Comparison of ENCODE assay signal across 12 cellular contexts in genomic region chr5:173923236-173924104, GRCh38. TPM values are rescaled to one million over a fixed set of nuclear protein-coding genes. Genes with fewer than 3 reads are reported as not detected.
DNase-seq lines count a peak whose midpoint lies in the region; ATAC-seq and TF ChIP-seq lines count a peak whose summit lies in the region.
"Had no signal": no experiment of that assay in that cellular context is flagged by ENCODE, and none has a peak within 500 bp of the region (broad histone marks: within the 10 kb centered on the region; RNA-seq: fewer than 3 reads in every experiment).

No MANE protein-coding gene starts in this region.

- H3K4me3 ChIP-seq in SK-N-SH (ENCODE audit: low read depth in 2 of 2, low read length in 1 of 2) (no peak overlapping the region), fibroblast of the aortic adventitia (ENCODE audit: low read depth, low read length) (no peak overlapping the region), neutrophil (ENCODE audit: low read depth in 1 of 2, low read length in 1 of 2) (no peak overlapping the region), lower leg skin (ENCODE audit: low read depth, poor library complexity, severe bottlenecking) (no peak overlapping the region)

- TF ChIP-seq POLR2A in lower leg skin (IDR thresholded peaks at IDR 0.05), result no peak

- no peak overlapping the region for H2AFZ ChIP-seq in SK-N-SH (ENCODE audit: low read depth)

- H3K36me3 ChIP-seq in SK-N-SH (replicated peaks in 1 of 2; ENCODE audit: control insufficient read depth in 1 of 2, insufficient read depth in 2 of 2, low read length in 1 of 2) (peaks cover 5% of the 10 kb centered on the region in 2 experiments), neutrophil (peaks cover 13% of the 10 kb centered on the region)

- 83% methylated on average over 3 of the region's 3 CpGs for WGBS in SK-N-SH (ENCODE audit: low lambda C conversion rate)
- 57 to 59% methylated on average over 3 of the region's 3 CpGs for WGBS in lower leg skin, 2 donors

- H3K9ac ChIP-seq in SK-N-SH, result 0 out of 2 replicates have a peak overlapping the region, but pooled peaks have one; percentile 8

- no peaks in the 10 kb centered on the region for H3K27me3 ChIP-seq in SK-N-SH (ENCODE audit: insufficient read depth)
- no peaks in the 10 kb centered on the region for H3K27me3 ChIP-seq in neutrophil

- H3K4me2 ChIP-seq in SK-N-SH, result peak overlapping the region; percentile 31; the same call in 1 of the 2 replicates

- H3K79me2 ChIP-seq in SK-N-SH (ENCODE audit: insufficient read depth), result peaks cover 82% of the 10 kb centered on the region

- intact Hi-C loops in lower leg skin (cut with DNase I; ENCODE audit: low total_unique reads), result no loop called here

- H3K4me1 ChIP-seq in SK-N-SH (ENCODE audit: control insufficient read depth in 1 of 2, insufficient read depth in 2 of 2, low read depth in 1 of 2, low read length in 1 of 2) (peaks cover 20 to 33% of the 10 kb centered on the region in 2 experiments), neutrophil (ENCODE audit: control insufficient read depth in 1 of 2, insufficient read depth in 1 of 2, low read depth in 1 of 2, low read length in 1 of 2) (peaks cover 64 to 78% of the 10 kb centered on the region in 2 experiments)

- no peaks in the 10 kb centered on the region for H3K9me2 ChIP-seq in SK-N-SH

- H3K27ac ChIP-seq in SK-N-SH (ENCODE audit: low read depth in 2 of 2, low read length in 1 of 2), result peak overlapping the region; percentile 49 to 79
- peak overlapping the region; percentile 45 for H3K27ac ChIP-seq in neutrophil

- POLR2A ChIA-PET in SK-N-SH (lab: Yijun Ruan, JAX), result no interaction called here

- no peaks in the 10 kb centered on the region for H3K9me3 ChIP-seq in SK-N-SH
- no peaks in the 10 kb centered on the region for H3K9me3 ChIP-seq in neutrophil

- no peak for TF ChIP-seq EP300 in SK-N-SH (IDR thresholded peaks at IDR 0.05; ENCODE audit: borderline replicate concordance in 1 of 2, low read depth in 1 of 2, low read length in 1 of 2)

- peaks cover 18% of the 10 kb centered on the region for H3F3A ChIP-seq in SK-N-SH (replicated peaks; ENCODE audit: insufficient read depth)

- TF ChIP-seq CTCF in SK-N-SH (IDR thresholded peaks at IDR 0.05), result no peak
- no peak for TF ChIP-seq CTCF in fibroblast of the aortic adventitia (IDR thresholded peaks at IDR 0.05; ENCODE audit: insufficient read depth, low read length)
- TF ChIP-seq CTCF in neutrophil (IDR thresholded peaks at IDR 0.05), result no peak
- TF ChIP-seq CTCF in lower leg skin (IDR thresholded peaks at IDR 0.05), result no peak

- H4K20me1 ChIP-seq in SK-N-SH (ENCODE audit: insufficient read depth), result peaks cover 3% of the 10 kb centered on the region; the same call in 1 of the 2 replicates

- CTCF ChIA-PET in SK-N-SH (lab: Yijun Ruan, JAX), result interaction anchor here (1.0 to 2.7 kb wide), 5 partner anchors 9 to 298 kb away, joined by 3 to 23 read pairs (median 3); no protein-coding TSS in a partner anchor

- DNase-seq in AG08395 (ENCODE audit: low spot score) (peak; percentile 31), SK-N-SH (no peak), fibroblast of the aortic adventitia (ENCODE audit: low read depth) (peak; percentile 39), lower leg skin (ENCODE audit: low spot score in 2 of 2) (no peak), NCI-H524 (lab: John Stamatoyannopoulos, UW) (no peak)
- DNase-seq in activated effector memory CD4-positive, alpha-beta T cell treated with anti-CD3 and anti-CD28 coated beads, Interleukin-2, amount 50 U/mL, for 16 hours, result no peak
- DNase-seq: AML-193; KG1; NCI-H526 treated with DMSO at 0.1 percent for 48 hours; stimulated activated CD4-positive, alpha-beta T cell treated with anti-CD3 and anti-CD28 coated beads, Interleukin-2, amount 100 ng/mL, for 24 hours had no signal

- no peak for ATAC-seq in GM21717 (IDR thresholded peaks at IDR 0.05; ENCODE audit: unreplicated experiment)

- no peak for TF ChIP-seq RAD21 in SK-N-SH (IDR thresholded peaks at IDR 0.05; ENCODE audit: low read length)

TF ChIP-seq in SK-N-SH, 30 proteins besides CTCF, POLR2A, EP300 and RAD21:
- 0 out of 2 replicates have a peak, but pooled peaks have one; percentile 12 for TF ChIP-seq TCF12 (IDR thresholded peaks at IDR 0.05)
- TF ChIP-seq RXRA (IDR thresholded peaks at IDR 0.05; ENCODE audit: borderline replicate concordance, low read depth), result no peak
- TF ChIP-seq MEF2A (IDR thresholded peaks at IDR 0.05; ENCODE audit: borderline replicate concordance, low read depth), result peak; percentile 56; the same call in 1 of the 2 replicates

RNA-seq across cellular contexts. Expression of gene CPEB4, which starts 35.3 kb away (rescaled TPM):
- 6.8 and 9.4 TPM in 2 replicates for polyA plus RNA-seq in SK-N-SH (2012; rRNA removed)
- polyA plus RNA-seq in SK-N-SH (2012; cell fraction: cytosol; rRNA removed), result 6.7 and 7.2 TPM in 2 replicates
- 6.8 and 11.4 TPM in 2 replicates for polyA plus RNA-seq in SK-N-SH (2012; cell fraction: nucleus; rRNA removed)
- total RNA-seq in fibroblast of the aortic adventitia (ENCODE audit: low replicate concordance) (14.0 and 24.4 TPM in 2 replicates), lower leg skin (10 to 100 TPM; 47.5 to 79.6 (median 55.3) TPM)

Comparison
In these comparisons a context has a peak if more than half of its experiments do, and no peak if none do; other contexts are left out.
1. DNase-seq: peak in AG08395 (single experiment) and fibroblast of the aortic adventitia (single experiment); none in SK-N-SH (single experiment), lower leg skin (0 of 2), activated effector memory CD4-positive, alpha-beta T cell treated with anti-CD3 and anti-CD28 coated beads, Interleukin-2, amount 50 U/mL, for 16 hours (single experiment) and NCI-H524 (0 of 2).